In the genomic region with DNA sequence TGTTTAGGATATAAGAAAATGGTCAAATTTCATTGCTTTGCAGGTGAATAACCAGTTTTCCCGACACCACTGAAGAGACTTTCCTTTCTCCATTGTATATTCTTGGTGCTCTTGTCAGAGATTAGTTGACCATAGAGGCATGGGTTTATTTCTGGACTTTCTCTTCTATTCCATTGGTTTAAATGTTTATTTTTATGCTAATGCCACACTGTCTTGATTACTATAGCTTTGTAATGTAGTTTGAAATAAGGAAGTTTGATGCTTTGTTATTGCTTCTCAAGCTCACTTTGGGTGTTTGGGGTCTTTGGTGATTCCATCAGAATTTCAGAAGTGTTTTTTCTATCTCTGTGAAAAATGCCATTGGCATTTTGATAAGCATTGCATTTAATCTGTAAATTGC, we compare ENCODE assay signal across 11 cellular contexts.
"Had no signal": no experiment of that assay in that cellular context is flagged by ENCODE, and none has a peak within 500 bp of the region (broad histone marks: within the 10 kb centered on the region; RNA-seq: fewer than 3 reads in every experiment).

No MANE protein-coding gene starts in this region.

- DNase-seq: GM23248, GOT3, H7, H9, HCEC 1CT, HFFc6 had no signal

- ATAC-seq: GM23338, HCT116 had no signal

- H3K27ac Mint-ChIP-seq: GM23338, H9, HFFc6 had no signal

- H3K9me3 Mint-ChIP-seq: GM23338 had no signal

- H3K4me2 ChIP-seq: GM23338 had no signal

- H3K4me3 ChIP-seq: GM23248, GM23338, HAP-1 had no signal

- H2AFZ ChIP-seq: GM23248, GM23338 had no signal

- H3K4me3 Mint-ChIP-seq: GM23338, H9, HFFc6 had no signal

- H3K9me3 ChIP-seq: HAP-1 had no signal

- H3K27ac ChIP-seq: GM23248 had no signal

- H3K9ac ChIP-seq: GM23248 had no signal

- H3K36me3 ChIP-seq: HAP-1 had no signal

- FAIRE-seq: H1, H54 had no signal

- H3K4me1 Mint-ChIP-seq: GM23338, H9 had no signal

- H3K4me1 ChIP-seq: HAP-1 had no signal
